1 cellular context compared by ENCODE assay signal in the genomic region with DNA sequence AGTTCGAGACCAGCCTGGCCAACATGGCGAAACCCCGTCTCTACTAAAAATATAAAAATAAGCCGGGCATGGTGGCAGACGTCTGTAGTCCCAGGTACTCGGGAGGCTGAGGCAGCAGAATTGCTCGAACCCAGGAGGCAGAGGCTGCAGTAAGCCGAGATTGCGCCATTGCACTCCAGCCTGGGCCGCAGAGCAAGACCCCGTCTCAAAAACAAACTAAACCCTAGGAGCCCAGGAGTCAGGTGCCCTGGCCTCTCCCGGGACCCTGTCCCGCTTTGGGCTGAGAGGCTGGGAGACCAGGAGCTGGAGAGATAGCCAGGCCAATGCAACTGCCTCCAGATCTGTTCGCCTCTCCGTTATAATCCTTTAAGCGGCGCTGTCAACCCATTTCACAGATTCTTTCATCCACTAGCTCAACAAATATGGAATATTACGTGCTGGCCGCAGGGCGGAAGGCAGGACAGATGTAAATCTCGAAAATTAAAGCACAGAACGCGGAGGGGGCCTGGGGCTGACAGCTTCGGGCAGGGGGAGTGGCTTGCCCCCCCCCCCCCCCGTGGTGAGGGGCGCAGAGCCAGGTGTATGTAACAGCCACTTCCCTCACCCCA.
TF ChIP-seq lines count a peak whose summit lies in the region.

No MANE protein-coding gene starts in this region.

TF ChIP-seq in HEK293, 187 proteins besides CTCF, POLR2A, EP300 and RAD21:
- TF ChIP-seq HOXA7 (CRISPR knock-in tag; IDR thresholded peaks at IDR 0.05; ENCODE audit: borderline replicate concordance) (no peak), ZNF121 (tag by site-specific recombination; IDR thresholded peaks at IDR 0.05) (peak; percentile 26; the same call in 1 of the 2 replicates)
TF ChIP-seq in HEK293: peak in this region for 1.
